In the genomic region with DNA sequence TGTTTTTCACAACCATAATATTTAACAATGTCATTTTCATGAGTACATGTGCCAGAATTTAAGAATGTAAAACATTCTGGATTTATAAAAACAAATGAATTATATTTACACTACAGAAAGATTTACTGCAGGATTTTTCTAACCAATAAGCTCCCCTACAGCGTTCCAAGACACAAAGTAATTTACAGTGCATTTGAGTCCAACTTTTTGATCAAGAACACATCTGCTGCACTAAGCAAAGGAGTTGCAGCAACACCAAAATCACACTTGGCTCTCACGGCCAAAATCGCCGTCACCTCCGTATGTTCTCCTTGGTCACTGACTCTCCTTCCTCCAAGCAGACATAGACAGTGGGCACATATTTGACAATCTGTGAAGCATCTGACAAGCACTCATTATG, we compare ENCODE assay signal across 21 cellular contexts. TPM values are rescaled to one million over a fixed set of nuclear protein-coding genes. Genes with fewer than 3 reads are reported as not detected.
DNase-seq lines count a peak whose midpoint lies in the region; ATAC-seq and TF ChIP-seq lines count a peak whose summit lies in the region.
"Had no signal": no experiment of that assay in that cellular context is flagged by ENCODE, and none has a peak within 500 bp of the region (broad histone marks: within the 10 kb centered on the region; RNA-seq: fewer than 3 reads in every experiment).

No MANE protein-coding gene starts in this region.

- peaks cover 14% of the 10 kb centered on the region for H3K36me3 Mint-ChIP-seq in CD4-positive, alpha-beta T cell (ENCODE audit: low read depth)
- H3K36me3 Mint-ChIP-seq in GM23338 (ENCODE audit: low read depth) (peaks cover 6% of the 10 kb centered on the region; the same call in 2 of the 3 replicates), immature natural killer cell (no peaks in the 10 kb centered on the region)
- H3K36me3 Mint-ChIP-seq in activated T-helper 1 cell treated with anti-CD3 and anti-CD28 coated beads, Interleukin-12 subunit alpha, Interleukin-12 subunit beta, Interleukin-2, Interleukin-4 antibody, amounts not matched to agents 30 ng/mL and 10 ng/mL and 1 ng/mL, durations not matched to agents 14 hours and 24 hours and 36 hours (ENCODE audit: low read depth): peaks cover 16% of the 10 kb centered on the region
- H3K36me3 Mint-ChIP-seq: activated naive CD4-positive, alpha-beta T cell treated with anti-CD3 and anti-CD28 coated beads, Interleukin-2, amount 50 U/mL, for 24 hours had no signal

- H3K9me3 Mint-ChIP-seq in CD4-positive, alpha-beta T cell: no peaks in the 10 kb centered on the region
- H3K9me3 Mint-ChIP-seq in GM23338 (no peaks in the 10 kb centered on the region), immature natural killer cell (no peaks in the 10 kb centered on the region)
- no peaks in the 10 kb centered on the region for H3K9me3 Mint-ChIP-seq in activated T-helper 1 cell treated with anti-CD3 and anti-CD28 coated beads, Interleukin-12 subunit alpha, Interleukin-12 subunit beta, Interleukin-2, Interleukin-4 antibody, amounts not matched to agents 30 ng/mL and 10 ng/mL and 1 ng/mL, durations not matched to agents 14 hours and 24 hours and 36 hours
- H3K9me3 Mint-ChIP-seq: activated naive CD4-positive, alpha-beta T cell treated with anti-CD3 and anti-CD28 coated beads, Interleukin-2, amount 50 U/mL, for 24 hours; HFFc6 had no signal

- no peaks in the 10 kb centered on the region for H3K9me3 ChIP-seq in CD4-positive, alpha-beta T cell (ENCODE audit: control insufficient read depth, low read length)
- H3K9me3 ChIP-seq: BE2C, tibial nerve had no signal

- peak overlapping the region; percentile 84 for H3K4me2 ChIP-seq in GM23338

- H3K27ac Mint-ChIP-seq in CD4-positive, alpha-beta T cell: peak overlapping the region; percentile 71
- H3K27ac Mint-ChIP-seq in GM23338: no peak overlapping the region
- peak overlapping the region; percentile 8 for H3K27ac Mint-ChIP-seq in activated T-helper 1 cell treated with anti-CD3 and anti-CD28 coated beads, Interleukin-12 subunit alpha, Interleukin-12 subunit beta, Interleukin-2, Interleukin-4 antibody, amounts not matched to agents 30 ng/mL and 10 ng/mL and 1 ng/mL, durations not matched to agents 14 hours and 24 hours and 36 hours
- peak overlapping the region in 4 of 6 donors; percentile 73 to 97 (median 84) for H3K27ac Mint-ChIP-seq in immature natural killer cell

- peaks cover 82% of the 10 kb centered on the region for H3K79me2 ChIP-seq in GM23338 (replicated peaks; ENCODE audit: insufficient read depth)

- H3K27ac ChIP-seq in CD4-positive, alpha-beta T cell (ENCODE audit: low read depth, low read length): no peak overlapping the region
- H3K27ac ChIP-seq in GM23338 (ENCODE audit: low read depth): no peak overlapping the region

- H3K9me2 ChIP-seq in GM23338 (ENCODE audit: insufficient read depth): no peaks in the 10 kb centered on the region

- peaks cover 7% of the 10 kb centered on the region for H3K4me1 ChIP-seq in GM23338 (ENCODE audit: insufficient read depth)
- H3K4me1 ChIP-seq: BE2C had no signal

- intact Hi-C loops in CD4-positive, alpha-beta T cell (cut with DNase I, micrococcal nuclease): loop anchor here (2.0 to 10.0 kb wide), 2 partner anchors 39 to 205 kb away; no protein-coding TSS in a partner anchor
- intact Hi-C loops in activated T-helper 1 cell treated with anti-CD3 and anti-CD28 coated beads, Interleukin-12 subunit alpha, Interleukin-12 subunit beta, Interleukin-2, Interleukin-4 antibody, amounts not matched to agents 30 ng/mL and 10 ng/mL and 1 ng/mL, durations not matched to agents 14 hours and 24 hours and 36 hours (cut with micrococcal nuclease): loop anchor here (2.0 to 5.0 kb wide), 3 partner anchors 187 to 872 kb away; a partner anchor contains a TSS

- no peak overlapping the region for H2AFZ ChIP-seq in GM23338

- POLR2A ChIA-PET in CD4-positive, alpha-beta T cell (lab: Charles Lee): interaction anchor here (1.0 to 5.8 kb wide), 3 partner anchors 8 to 107 kb away, joined by 3 to 41 read pairs (median 6); a partner anchor contains a TSS

- CTCF ChIA-PET in CD4-positive, alpha-beta T cell (lab: Charles Lee): interaction anchor here (0.9 to 1.2 kb wide), 2 partner anchors 8 to 39 kb away, joined by 4 to 7 read pairs; a partner anchor contains a TSS

- H3K4me3 ChIP-seq in GM23338: no peak overlapping the region

- H3F3A ChIP-seq in GM23338 (replicated peaks; ENCODE audit: low read depth): peaks cover 14% of the 10 kb centered on the region

- peaks cover 45% of the 10 kb centered on the region for H3K4me1 Mint-ChIP-seq in CD4-positive, alpha-beta T cell (ENCODE audit: low read depth)
- H3K4me1 Mint-ChIP-seq in GM23338 (peaks cover 18% of the 10 kb centered on the region), immature natural killer cell (peaks cover 46 to 72% of the 10 kb centered on the region in 2 donors)
- H3K4me1 Mint-ChIP-seq in activated T-helper 1 cell treated with anti-CD3 and anti-CD28 coated beads, Interleukin-12 subunit alpha, Interleukin-12 subunit beta, Interleukin-2, Interleukin-4 antibody, amounts not matched to agents 30 ng/mL and 10 ng/mL and 1 ng/mL, durations not matched to agents 14 hours and 24 hours and 36 hours (ENCODE audit: low read depth): peaks cover 59% of the 10 kb centered on the region

- no peak for ATAC-seq in CD4-positive, alpha-beta T cell (ENCODE audit: poor library complexity)
- ATAC-seq in GM23338: no peak
- ATAC-seq: left cardiac atrium had no signal

- no peaks in the 10 kb centered on the region; the same call in 1 of the 2 replicates for H3K36me3 ChIP-seq in GM23338 (ENCODE audit: insufficient read depth)
- H3K36me3 ChIP-seq: BE2C, brain microvascular endothelial cell, tibial nerve had no signal

- H4K20me1 ChIP-seq in GM23338 (replicated peaks; ENCODE audit: insufficient read depth): peaks cover 13% of the 10 kb centered on the region; the same call in 1 of the 2 replicates

- peak overlapping the region; percentile 84 for H3K4me3 Mint-ChIP-seq in CD4-positive, alpha-beta T cell
- no peak overlapping the region for H3K4me3 Mint-ChIP-seq in GM23338
- peak overlapping the region; percentile 42 for H3K4me3 Mint-ChIP-seq in activated T-helper 1 cell treated with anti-CD3 and anti-CD28 coated beads, Interleukin-12 subunit alpha, Interleukin-12 subunit beta, Interleukin-2, Interleukin-4 antibody, amounts not matched to agents 30 ng/mL and 10 ng/mL and 1 ng/mL, durations not matched to agents 14 hours and 24 hours and 36 hours
- peak overlapping the region in 2 of 5 donors; percentile 1 to 35 for H3K4me3 Mint-ChIP-seq in immature natural killer cell
- H3K4me3 Mint-ChIP-seq: HFFc6 had no signal

- H3K27me3 Mint-ChIP-seq in CD4-positive, alpha-beta T cell: no peaks in the 10 kb centered on the region
- peaks cover 11% of the 10 kb centered on the region for H3K27me3 Mint-ChIP-seq in GM23338 (ENCODE audit: insufficient read depth, low read depth, poor library complexity)
- peaks cover 2% of the 10 kb centered on the region for H3K27me3 Mint-ChIP-seq in activated T-helper 1 cell treated with anti-CD3 and anti-CD28 coated beads, Interleukin-12 subunit alpha, Interleukin-12 subunit beta, Interleukin-2, Interleukin-4 antibody, amounts not matched to agents 30 ng/mL and 10 ng/mL and 1 ng/mL, durations not matched to agents 14 hours and 24 hours and 36 hours (ENCODE audit: insufficient read depth)
- peaks cover 1 to 11% (median 10%) of the 10 kb centered on the region in 3 donors for H3K27me3 Mint-ChIP-seq in immature natural killer cell (ENCODE audit: low read depth in 3 of 3)
- H3K27me3 Mint-ChIP-seq: activated naive CD4-positive, alpha-beta T cell treated with anti-CD3 and anti-CD28 coated beads, Interleukin-2, amount 50 U/mL, for 24 hours; progenitor cell of endocrine pancreas had no signal

- TF ChIP-seq CTCF in CD4-positive, alpha-beta T cell (IDR thresholded peaks at IDR 0.05): no peak
- TF ChIP-seq CTCF in GM23338 (conservative IDR thresholded peaks at IDR 0.05; ENCODE audit: low read depth in 2 of 2): no peak

- no peak for DNase-seq in CD4-positive, alpha-beta T cell
- no peak for DNase-seq in GM23338 (ENCODE audit: low spot score)
- no peak for DNase-seq in activated T-helper 1 cell treated with anti-CD3 and anti-CD28 coated beads, Interleukin-12 subunit alpha, Interleukin-12 subunit beta, Interleukin-2, Interleukin-4 antibody, amounts not matched to agents 30 ng/mL and 10 ng/mL and 1 ng/mL, durations not matched to agents 14 hours and 24 hours and 36 hours (ENCODE audit: low spot score)
- no peak for DNase-seq in immature natural killer cell
- no peak for DNase-seq in dermis blood vessel endothelial cell
- DNase-seq in stimulated activated CD8-positive, alpha-beta memory T cell treated with anti-CD3 and anti-CD28 coated beads, Interleukin-4, amount 100 ng/mL, for 48 hours: no peak
- no peak for DNase-seq in GOT3 (lab: John Stamatoyannopoulos, UW)
- no peak for DNase-seq in activated naive CD4-positive, alpha-beta T cell (lab: John Stamatoyannopoulos, UW)
- DNase-seq: activated CD8-positive, alpha-beta memory T cell treated with anti-CD3 and anti-CD28 coated beads, Interleukin-2, amount 50 U/mL, for 4 hours; BE2C; brain microvascular endothelial cell; DMS 273 treated with DMSO at 0.1 percent for 48 hours; dorsolateral prefrontal cortex; HFFc6; hypothalamus; left cardiac atrium; NCI-H1694 treated with DMSO at 0.1 percent for 48 hours; NCI-H524 had no signal

- no peaks in the 10 kb centered on the region for H3K27me3 ChIP-seq in CD4-positive, alpha-beta T cell (ENCODE audit: control insufficient read depth, insufficient read depth, low read length)
- H3K27me3 ChIP-seq in GM23338 (ENCODE audit: insufficient read depth): no peaks in the 10 kb centered on the region
- H3K27me3 ChIP-seq: BE2C, brain microvascular endothelial cell, dorsolateral prefrontal cortex, tibial nerve had no signal

TF ChIP-seq in GM23338, 12 proteins besides CTCF, POLR2A, EP300 and RAD21 (continues in another document):
- TF ChIP-seq ZNF331 (CRISPR knock-in tag; IDR thresholded peaks at IDR 0.05; ENCODE audit: low read depth): no peak
- TF ChIP-seq ZNF114 (CRISPR knock-in tag; IDR thresholded peaks at IDR 0.05): no peak

RNA-seq across cellular contexts. Expression of a gene that starts 7.7 kb away (rescaled TPM):
- total RNA-seq in CD4-positive, alpha-beta T cell: 10 to 100 TPM; 31.8 to 36.0 TPM
- 79.1 and 91.2 TPM in 2 replicates for total RNA-seq in GM23338 (2014; rRNA removed; shearing (Covaris generic))
- polyA plus RNA-seq in GM23338 (2016; fragmentation: Nextera tagmentation; extraction: Ambion mirVana) (39.3 and 45.1 TPM in 2 replicates), immature natural killer cell (10 to 100 TPM; 67.7 to 95.1 (median 90.8) TPM)
- 53.8 and 58.9 TPM in 2 replicates for total RNA-seq in activated T-helper 1 cell treated with anti-CD3 and anti-CD28 coated beads, Interleukin-12 subunit alpha, Interleukin-12 subunit beta, Interleukin-2, Interleukin-4 antibody, amounts not matched to agents 30 ng/mL and 10 ng/mL and 1 ng/mL, durations not matched to agents 14 hours and 24 hours and 36 hours
- total RNA-seq in dermis blood vessel endothelial cell: 106 and 115 TPM in 2 replicates
